Comparison of ENCODE assay signal across 17 cellular contexts in the genomic region with DNA sequence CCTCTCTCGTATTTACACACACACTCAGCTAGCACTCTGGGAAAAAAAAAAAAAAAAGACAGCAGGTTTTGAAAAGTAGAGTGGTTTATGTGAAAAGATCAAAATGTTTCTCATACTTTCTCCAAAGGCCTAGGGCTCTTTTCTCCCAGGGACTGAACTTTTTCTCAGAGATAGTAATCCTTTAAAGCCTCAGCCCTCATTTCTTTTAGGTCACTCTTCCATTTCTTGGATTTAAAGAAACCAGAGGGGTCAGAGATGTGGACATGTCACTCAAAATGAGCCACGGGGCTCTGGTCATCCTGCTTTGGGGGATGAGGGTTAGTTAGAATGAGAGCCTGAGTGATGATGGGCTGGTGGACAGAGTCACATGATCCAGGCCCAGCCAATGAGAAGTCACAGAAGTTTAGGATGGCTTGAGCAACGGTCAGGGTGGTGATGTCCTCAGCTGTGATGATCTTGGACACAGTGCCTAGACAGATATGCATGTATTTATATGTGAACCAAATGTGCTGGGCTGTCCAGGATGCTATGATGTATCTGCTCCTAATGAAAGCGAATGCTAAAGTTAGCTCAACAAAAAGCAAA. TPM values are rescaled to one million over a fixed set of nuclear protein-coding genes. Genes with fewer than 3 reads are reported as not detected.
DNase-seq lines count a peak whose midpoint lies in the region.
"Had no signal": no experiment of that assay in that cellular context is flagged by ENCODE, and none has a peak within 500 bp of the region (broad histone marks: within the 10 kb centered on the region; RNA-seq: fewer than 3 reads in every experiment).

No MANE protein-coding gene starts in this region.

- H3K9me3 ChIP-seq in adipocyte (ENCODE audit: control insufficient read depth, low read length): no peaks in the 10 kb centered on the region
- H3K9me3 ChIP-seq in mesodermal cell (ENCODE audit: control insufficient read depth, low read length): no peaks in the 10 kb centered on the region
- H3K9me3 ChIP-seq: BLaER1 treated with 17β-estradiol and CSF1 and Interleukin-3, amounts not matched to agents 10 nM and 100 nM; thoracic aorta had no signal

- H3K27ac ChIP-seq in mesodermal cell (ENCODE audit: low read depth, low read length, severe bottlenecking) (peak overlapping the region; percentile 45), substantia nigra (ENCODE audit: low read depth, low read length, poor library complexity, severe bottlenecking) (no peak overlapping the region)
- H3K27ac ChIP-seq: BLaER1 treated with 17β-estradiol and CSF1 and Interleukin-3, amounts not matched to agents 10 nM and 100 nM; thoracic aorta had no signal

- H3K36me3 ChIP-seq in adipocyte (ENCODE audit: control insufficient read depth, insufficient read depth, low read length, severe bottlenecking): no peaks in the 10 kb centered on the region
- H3K36me3 ChIP-seq in mesodermal cell (ENCODE audit: control insufficient read depth, insufficient read depth, low read length): no peaks in the 10 kb centered on the region
- H3K36me3 ChIP-seq: BLaER1 treated with 17β-estradiol and CSF1 and Interleukin-3, amounts not matched to agents 10 nM and 100 nM; thoracic aorta had no signal

- H3K4me3 ChIP-seq in adipocyte (ENCODE audit: low read length) (no peak overlapping the region), mesodermal cell (ENCODE audit: extremely low read depth, insufficient read depth, low read length, poor library complexity, severe bottlenecking) (no peak overlapping the region)
- H3K4me3 ChIP-seq: BLaER1 treated with 17β-estradiol and CSF1 and Interleukin-3, amounts not matched to agents 10 nM and 100 nM; thoracic aorta had no signal

- WGBS in mesodermal cell (ENCODE audit: insufficient coverage in 2 of 2), 2 experiments: 64 to 73% methylated on average over 2 of the region's 4 CpGs

- H3K9ac ChIP-seq in adipocyte (ENCODE audit: low read length): no peak overlapping the region
- H3K9ac ChIP-seq: BLaER1 treated with 17β-estradiol and CSF1 and Interleukin-3, amounts not matched to agents 10 nM and 100 nM had no signal

- peaks cover 4% of the 10 kb centered on the region for H3K27me3 ChIP-seq in adipocyte (replicated peaks; ENCODE audit: control insufficient read depth, insufficient read depth, low read length)
- H3K27me3 ChIP-seq: BLaER1 treated with 17β-estradiol and CSF1 and Interleukin-3, amounts not matched to agents 10 nM and 100 nM had no signal

- DNase-seq in AG08395 (ENCODE audit: low spot score) (peak; percentile 64), GM03348 (ENCODE audit: low spot score) (peak; percentile 44), adipocyte (ENCODE audit: low read depth) (peak; percentile 56), amygdala (lab: John Stamatoyannopoulos, UW) (no peak), substantia nigra (lab: John Stamatoyannopoulos, UW) (no peak), NCI-H69 (lab: John Stamatoyannopoulos, UW) (no peak), NCI-H187 (lab: John Stamatoyannopoulos, UW) (no peak)
- DNase-seq: activated CD4-positive, alpha-beta T cell treated with anti-CD3 and anti-CD28 coated beads, Interleukin-2, amount 50 U/mL, for 1 hour; DMS153; H9; KBM-7; natural killer cell; NCI-H1092; stimulated activated CD4-positive, alpha-beta T cell treated with anti-CD3 and anti-CD28 coated beads, Interleukin-1b, Interleukin-23, amount 100 ng/mL, for 48 hours had no signal

- H3K4me1 ChIP-seq in adipocyte (ENCODE audit: control insufficient read depth, insufficient read depth, low read length): peaks cover 10% of the 10 kb centered on the region
- H3K4me1 ChIP-seq in mesodermal cell (ENCODE audit: control insufficient read depth, insufficient read depth, low read length, poor library complexity, severe bottlenecking): peaks cover 12% of the 10 kb centered on the region

RNA-seq across cellular contexts. Expression of a gene that starts 33.7 kb away (rescaled TPM):
- polyA plus RNA-seq in mesodermal cell (2013, experiment 1 of 2): 32.4 TPM
- 26.7 TPM for polyA plus RNA-seq in mesodermal cell (2013, experiment 2 of 2)

Comparison
In these comparisons a context has a peak if more than half of its experiments do, and no peak if none do; other contexts are left out.
1. DNase-seq: peak in AG08395 (single experiment), GM03348 (single experiment) and adipocyte (single experiment); none in amygdala (0 of 56), substantia nigra (0 of 49), NCI-H69 (single experiment) and NCI-H187 (0 of 2).